In genomic region chr6:156617376-156617775, GRCh38 we compare ENCODE assay signal across 12 cellular contexts.
DNase-seq lines count a peak whose midpoint lies in the region; ATAC-seq and FAIRE-seq lines count a peak whose summit lies in the region.
"Had no signal": no experiment of that assay in that cellular context is flagged by ENCODE, and none has a peak within 500 bp of the region (broad histone marks: within the 10 kb centered on the region; RNA-seq: fewer than 3 reads in every experiment).

No MANE protein-coding gene starts in this region.

- H3K4me3 ChIP-seq in Karpas-422 (ENCODE audit: low read length) (no peak overlapping the region), right cardiac atrium (ENCODE audit: low read length) (no peak overlapping the region), small intestine (ENCODE audit: low read depth in 1 of 2, low read length in 2 of 2) (no peak overlapping the region)
- no peak overlapping the region for H3K4me3 ChIP-seq in CD8-positive, alpha-beta memory T cell (ENCODE audit: low read length)

- H3K27ac ChIP-seq in Karpas-422 (ENCODE audit: low read length) (no peak overlapping the region), right cardiac atrium (ENCODE audit: low read length) (no peak overlapping the region), small intestine (ENCODE audit: low read depth in 1 of 2, low read length in 1 of 2) (no peak overlapping the region)
- no peak overlapping the region for H3K27ac ChIP-seq in CD8-positive, alpha-beta memory T cell (ENCODE audit: low read depth, low read length)

- H3K27me3 ChIP-seq in Karpas-422 (ENCODE audit: low read length) (no peaks in the 10 kb centered on the region), right cardiac atrium (ENCODE audit: control insufficient read depth, insufficient read depth) (no peaks in the 10 kb centered on the region), small intestine (ENCODE audit: control insufficient read depth in 2 of 2, insufficient read depth in 2 of 2, low read length in 2 of 2) (peaks cover 0 to 1% of the 10 kb centered on the region in 2 donors)
- H3K27me3 ChIP-seq in CD8-positive, alpha-beta memory T cell (ENCODE audit: insufficient read depth, low read length, poor library complexity, severe bottlenecking) = no peaks in the 10 kb centered on the region

- H3K4me2 ChIP-seq in Karpas-422 (ENCODE audit: low read depth, low read length, poor library complexity, severe bottlenecking) = no peak overlapping the region

- no peak overlapping the region for H3K4me3 Mint-ChIP-seq in CD8-positive, alpha-beta memory T cell
- no peak overlapping the region for H3K4me3 Mint-ChIP-seq in activated CD4-positive, alpha-beta T cell treated with anti-CD3 and anti-CD28 coated beads for 36 hours
- H3K4me3 Mint-ChIP-seq: activated T-cell treated with anti-CD3 and anti-CD28 coated beads, Interleukin-2, amount 50 U/mL, for 4 hours; stimulated activated effector memory CD8-positive, alpha-beta T cell treated with anti-CD3 and anti-CD28 coated beads, Interleukin-12 subunit alpha, Interleukin-12 subunit beta, amount 100 ng/mL, for 72 hours had no signal

- H3K9me3 Mint-ChIP-seq in CD8-positive, alpha-beta memory T cell = peaks cover 2 to 21% (median 18%) of the 10 kb centered on the region in 5 donors
- peaks cover 10% of the 10 kb centered on the region for H3K9me3 Mint-ChIP-seq in activated CD4-positive, alpha-beta T cell treated with anti-CD3 and anti-CD28 coated beads for 36 hours (ENCODE audit: low read depth)

- no peaks in the 10 kb centered on the region for H3K36me3 ChIP-seq in Karpas-422 (ENCODE audit: insufficient read depth, low read length)
- no peaks in the 10 kb centered on the region for H3K36me3 ChIP-seq in small intestine (ENCODE audit: control insufficient read depth in 2 of 2, insufficient read depth in 2 of 2, low read length in 2 of 2)
- no peaks in the 10 kb centered on the region for H3K36me3 ChIP-seq in CD8-positive, alpha-beta memory T cell (ENCODE audit: insufficient read depth, low read length)

- no peaks in the 10 kb centered on the region for H4K20me1 ChIP-seq in Karpas-422 (ENCODE audit: insufficient read depth, low read depth, low read length)

- ATAC-seq in right cardiac atrium = peak; percentile 87 to 94
- no peak for ATAC-seq in activated CD4-positive, alpha-beta T cell treated with anti-CD3 and anti-CD28 coated beads for 36 hours
- ATAC-seq: activated T-cell treated with anti-CD3 and anti-CD28 coated beads, Interleukin-2, amount 50 U/mL, for 4 hours; stimulated activated effector memory CD8-positive, alpha-beta T cell treated with anti-CD3 and anti-CD28 coated beads, Interleukin-12 subunit alpha, Interleukin-12 subunit beta, amount 100 ng/mL, for 72 hours had no signal

- whole genome bisulfite sequencing in right cardiac atrium = 30% methylated on average over 10 of the region's 10 CpGs
- 16 to 52% (median 32%) methylated on average over 10 of the region's 10 CpGs for WGBS in small intestine, 3 donors

- H3K4me1 ChIP-seq in Karpas-422 (ENCODE audit: low read length) = peaks cover 9% of the 10 kb centered on the region
- peaks cover 4% of the 10 kb centered on the region for H3K4me1 ChIP-seq in right cardiac atrium (ENCODE audit: control insufficient read depth, insufficient read depth, low read length)
- H3K4me1 ChIP-seq in small intestine (ENCODE audit: control insufficient read depth in 2 of 2, insufficient read depth in 1 of 2, low read depth in 1 of 2, low read length in 1 of 2) = peaks cover 5 to 6% of the 10 kb centered on the region in 2 donors
- H3K4me1 ChIP-seq in CD8-positive, alpha-beta memory T cell (ENCODE audit: insufficient read depth, low read length) = no peaks in the 10 kb centered on the region

- CTCF ChIA-PET in CD8-positive, alpha-beta memory T cell (lab: Charles Lee) = no interaction called here
- CTCF ChIA-PET in activated CD4-positive, alpha-beta T cell treated with anti-CD3 and anti-CD28 coated beads for 36 hours (lab: Charles Lee) = interaction anchor here (0.6 kb wide), 1 partner anchor 66 kb away, joined by 4 read pairs; no protein-coding TSS in a partner anchor

- no peak overlapping the region for H3K27ac Mint-ChIP-seq in CD8-positive, alpha-beta memory T cell
- no peak overlapping the region for H3K27ac Mint-ChIP-seq in activated CD4-positive, alpha-beta T cell treated with anti-CD3 and anti-CD28 coated beads for 36 hours
- H3K27ac Mint-ChIP-seq: stimulated activated effector memory CD8-positive, alpha-beta T cell treated with anti-CD3 and anti-CD28 coated beads, Interleukin-12 subunit alpha, Interleukin-12 subunit beta, amount 100 ng/mL, for 72 hours had no signal

- no peaks in the 10 kb centered on the region for H3K79me2 ChIP-seq in Karpas-422 (ENCODE audit: low read length)

- H2AFZ ChIP-seq in Karpas-422 (ENCODE audit: low read length) = no peak overlapping the region

- FAIRE-seq in small intestine (lab: Jason Lieb, UNC) = no peak

- H3K9me3 ChIP-seq in Karpas-422 (ENCODE audit: low read length) (peaks cover 7% of the 10 kb centered on the region), right cardiac atrium (ENCODE audit: control insufficient read depth, low read length) (no peaks in the 10 kb centered on the region), small intestine (ENCODE audit: control insufficient read depth, low read depth) (no peaks in the 10 kb centered on the region)
- H3K9me3 ChIP-seq in CD8-positive, alpha-beta memory T cell (ENCODE audit: low read length) = no peaks in the 10 kb centered on the region

- H3K9me2 ChIP-seq in Karpas-422 (replicated peaks; ENCODE audit: insufficient read depth, low read length) = no peaks in the 10 kb centered on the region

- DNase-seq in Karpas-422 = peak; percentile 27
- DNase-seq in UCSD-AML1 (lab: John Stamatoyannopoulos, UW; ENCODE audit: unreplicated experiment) = peak; percentile 18
- peak in 2 of 3 donors; percentile 52 to 79 for DNase-seq in right cardiac atrium
- DNase-seq in small intestine = peak; percentile 99
- DNase-seq in HCEC 1CT = no peak
- no peak for DNase-seq in CD8-positive, alpha-beta memory T cell
- no peak for DNase-seq in activated CD4-positive, alpha-beta T cell treated with anti-CD3 and anti-CD28 coated beads for 36 hours
- DNase-seq: activated T-cell treated with anti-CD3 and anti-CD28 coated beads, Interleukin-2, amount 50 U/mL, for 4 hours; cerebellar nuclear complex; head of caudate nucleus; stimulated activated CD4-positive, alpha-beta T cell treated with anti-CD3 and anti-CD28 coated beads, Interleukin-15, amount 100 ng/mL, for 24 hours had no signal

- H3K27me3 Mint-ChIP-seq in CD8-positive, alpha-beta memory T cell = peaks cover 3 to 4% of the 10 kb centered on the region in 2 donors
- H3K27me3 Mint-ChIP-seq in activated CD4-positive, alpha-beta T cell treated with anti-CD3 and anti-CD28 coated beads for 36 hours = no peaks in the 10 kb centered on the region

- H3K36me3 Mint-ChIP-seq in CD8-positive, alpha-beta memory T cell = peaks cover 0 to 20% (median 1%) of the 10 kb centered on the region in 3 donors
- H3K36me3 Mint-ChIP-seq in activated CD4-positive, alpha-beta T cell treated with anti-CD3 and anti-CD28 coated beads for 36 hours (ENCODE audit: low read depth) = no peaks in the 10 kb centered on the region
- H3K36me3 Mint-ChIP-seq: stimulated activated effector memory CD8-positive, alpha-beta T cell treated with anti-CD3 and anti-CD28 coated beads, Interleukin-12 subunit alpha, Interleukin-12 subunit beta, amount 100 ng/mL, for 72 hours had no signal

- H3K4me1 Mint-ChIP-seq in CD8-positive, alpha-beta memory T cell = no peaks in the 10 kb centered on the region
- H3K4me1 Mint-ChIP-seq in activated CD4-positive, alpha-beta T cell treated with anti-CD3 and anti-CD28 coated beads for 36 hours = no peaks in the 10 kb centered on the region
- H3K4me1 Mint-ChIP-seq: stimulated activated effector memory CD8-positive, alpha-beta T cell treated with anti-CD3 and anti-CD28 coated beads, Interleukin-12 subunit alpha, Interleukin-12 subunit beta, amount 100 ng/mL, for 72 hours had no signal

- POLR2A ChIA-PET in CD8-positive, alpha-beta memory T cell (lab: Charles Lee) = no interaction called here
- POLR2A ChIA-PET in activated CD4-positive, alpha-beta T cell treated with anti-CD3 and anti-CD28 coated beads for 36 hours (lab: Charles Lee) = no interaction called here

- no peak overlapping the region for H3K9ac ChIP-seq in Karpas-422 (ENCODE audit: low read length)

- intact Hi-C loops in right cardiac atrium (cut with DNase I) = no loop called here
- intact Hi-C loops in activated CD4-positive, alpha-beta T cell treated with anti-CD3 and anti-CD28 coated beads for 36 hours (cut with DNase I, micrococcal nuclease) = no loop called here

Comparison
In these comparisons a context has a peak if more than half of its experiments do, and no peak if none do; other contexts are left out.
1. DNase-seq: peak in Karpas-422 (single experiment), UCSD-AML1 (single experiment), right cardiac atrium (2 of 3) and small intestine (single experiment); none in HCEC 1CT (single experiment), CD8-positive, alpha-beta memory T cell (0 of 5) and activated CD4-positive, alpha-beta T cell treated with anti-CD3 and anti-CD28 coated beads for 36 hours (single experiment).